1 cellular context compared by ENCODE assay signal in the genomic region with DNA sequence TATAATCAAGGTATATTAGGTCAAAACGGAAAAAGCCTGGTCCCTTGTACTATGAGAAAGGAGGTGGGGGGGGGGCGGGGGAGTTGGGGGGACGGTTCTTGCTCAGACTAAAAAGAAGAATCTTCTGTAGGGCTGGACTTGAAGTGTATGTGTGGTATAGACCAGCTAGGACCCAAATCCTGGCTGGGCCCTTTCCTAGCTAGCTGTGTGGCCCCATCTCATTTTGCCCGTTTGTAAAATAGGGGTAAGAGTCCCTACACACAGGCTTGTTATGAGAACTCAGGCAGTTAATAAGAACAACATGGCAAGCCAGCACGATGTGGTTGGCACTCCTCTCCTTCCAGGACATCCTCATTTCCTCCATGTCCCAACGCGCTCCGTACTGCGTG.
TF ChIP-seq lines count a peak whose summit lies in the region.

No MANE protein-coding gene starts in this region.

TF ChIP-seq in HepG2, 621 proteins besides CTCF, POLR2A, EP300 and RAD21 (continued from another document and continues in another):
- TF ChIP-seq, protein P1, sequence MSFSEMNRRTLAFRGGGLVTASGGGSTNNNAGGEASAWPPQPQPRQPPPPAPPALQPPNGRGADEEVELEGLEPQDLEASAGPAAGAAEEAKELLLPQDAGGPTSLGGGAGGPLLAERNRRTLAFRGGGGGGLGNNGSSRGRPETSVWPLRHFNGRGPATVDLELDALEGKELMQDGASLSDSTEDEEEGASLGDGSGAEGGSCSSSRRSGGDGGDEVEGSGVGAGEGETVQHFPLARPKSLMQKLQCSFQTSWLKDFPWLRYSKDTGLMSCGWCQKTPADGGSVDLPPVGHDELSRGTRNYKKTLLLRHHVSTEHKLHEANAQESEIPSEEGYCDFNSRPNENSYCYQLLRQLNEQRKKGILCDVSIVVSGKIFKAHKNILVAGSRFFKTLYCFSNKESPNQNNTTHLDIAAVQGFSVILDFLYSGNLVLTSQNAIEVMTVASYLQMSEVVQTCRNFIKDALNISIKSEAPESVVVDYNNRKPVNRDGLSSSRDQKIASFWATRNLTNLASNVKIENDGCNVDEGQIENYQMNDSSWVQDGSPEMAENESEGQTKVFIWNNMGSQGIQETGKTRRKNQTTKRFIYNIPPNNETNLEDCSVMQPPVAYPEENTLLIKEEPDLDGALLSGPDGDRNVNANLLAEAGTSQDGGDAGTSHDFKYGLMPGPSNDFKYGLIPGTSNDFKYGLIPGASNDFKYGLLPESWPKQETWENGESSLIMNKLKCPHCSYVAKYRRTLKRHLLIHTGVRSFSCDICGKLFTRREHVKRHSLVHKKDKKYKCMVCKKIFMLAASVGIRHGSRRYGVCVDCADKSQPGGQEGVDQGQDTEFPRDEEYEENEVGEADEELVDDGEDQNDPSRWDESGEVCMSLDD (CRISPR knock-in tag; IDR thresholded peaks at IDR 0.05; ENCODE audit: borderline replicate concordance), result no peak
- TF ChIP-seq ZFP36L2 (CRISPR knock-in tag; IDR thresholded peaks at IDR 0.05) (no peak), PCBP2 (optimal IDR thresholded peaks at IDR 0.05; ENCODE audit: low read depth, low read length, poor library complexity, severe bottlenecking) (peak; percentile 75), YEATS4 (CRISPR knock-in tag; IDR thresholded peaks at IDR 0.05; ENCODE audit: borderline replicate concordance) (0 out of 2 replicates have a peak, but pooled peaks have one; percentile 11), SIN3B (IDR thresholded peaks at IDR 0.05; ENCODE audit: low read length) (no peak), SRF (IDR thresholded peaks at IDR 0.05; ENCODE audit: low read depth, low read length) (no peak), NR2C2 (CRISPR knock-in tag; IDR thresholded peaks at IDR 0.05; ENCODE audit: borderline replicate concordance) (no peak), ZNF234 (CRISPR knock-in tag; conservative IDR thresholded peaks at IDR 0.05) (no peak), ZNF383 (CRISPR knock-in tag; IDR thresholded peaks at IDR 0.05; ENCODE audit: borderline replicate concordance) (no peak), ZNF546 (CRISPR knock-in tag; conservative IDR thresholded peaks at IDR 0.05) (no peak), RFX5 (IDR thresholded peaks at IDR 0.05; ENCODE audit: low read depth, low read length) (no peak), EEA1 (CRISPR knock-in tag; IDR thresholded peaks at IDR 0.05; ENCODE audit: borderline replicate concordance) (no peak), MYNN (CRISPR knock-in tag; IDR thresholded peaks at IDR 0.05; ENCODE audit: low read depth) (no peak), JUND (CRISPR knock-in tag; IDR thresholded peaks at IDR 0.05) (no peak), ARNT (IDR thresholded peaks at IDR 0.05) (no peak), PAX8 (CRISPR knock-in tag; IDR thresholded peaks at IDR 0.05; ENCODE audit: borderline replicate concordance) (no peak), ZBTB1 (CRISPR knock-in tag; IDR thresholded peaks at IDR 0.05; ENCODE audit: borderline replicate concordance) (no peak), MEF2D (CRISPR knock-in tag; IDR thresholded peaks at IDR 0.05) (no peak), ZNF782 (CRISPR knock-in tag; IDR thresholded peaks at IDR 0.05; ENCODE audit: borderline replicate concordance) (no peak), ZNF772 (CRISPR knock-in tag; IDR thresholded peaks at IDR 0.05) (no peak), JUN (CRISPR knock-in tag; IDR thresholded peaks at IDR 0.05) (no peak), ZFP62 (CRISPR knock-in tag; IDR thresholded peaks at IDR 0.05) (no peak), MTF1 (CRISPR knock-in tag; IDR thresholded peaks at IDR 0.05) (no peak), CCDC6 (CRISPR knock-in tag; IDR thresholded peaks at IDR 0.05) (peak; percentile 4; the same call in 1 of the 2 replicates), GATAD2A (CRISPR knock-in tag; IDR thresholded peaks at IDR 0.05) (no peak), ZNF703 (CRISPR knock-in tag; IDR thresholded peaks at IDR 0.05; ENCODE audit: borderline replicate concordance) (no peak), HNRNPK (IDR thresholded peaks at IDR 0.05; ENCODE audit: low read depth, low read length, poor library complexity, severe bottlenecking) (peak; percentile 71), ZNF274 (CRISPR knock-in tag; IDR thresholded peaks at IDR 0.05) (no peak), HOXA9 (CRISPR knock-in tag; IDR thresholded peaks at IDR 0.05; ENCODE audit: borderline replicate concordance) (no peak), ISL2 (CRISPR knock-in tag; IDR thresholded peaks at IDR 0.05) (peak; percentile 14; the same call in 1 of the 2 replicates)
- TF ChIP-seq, protein P2, sequence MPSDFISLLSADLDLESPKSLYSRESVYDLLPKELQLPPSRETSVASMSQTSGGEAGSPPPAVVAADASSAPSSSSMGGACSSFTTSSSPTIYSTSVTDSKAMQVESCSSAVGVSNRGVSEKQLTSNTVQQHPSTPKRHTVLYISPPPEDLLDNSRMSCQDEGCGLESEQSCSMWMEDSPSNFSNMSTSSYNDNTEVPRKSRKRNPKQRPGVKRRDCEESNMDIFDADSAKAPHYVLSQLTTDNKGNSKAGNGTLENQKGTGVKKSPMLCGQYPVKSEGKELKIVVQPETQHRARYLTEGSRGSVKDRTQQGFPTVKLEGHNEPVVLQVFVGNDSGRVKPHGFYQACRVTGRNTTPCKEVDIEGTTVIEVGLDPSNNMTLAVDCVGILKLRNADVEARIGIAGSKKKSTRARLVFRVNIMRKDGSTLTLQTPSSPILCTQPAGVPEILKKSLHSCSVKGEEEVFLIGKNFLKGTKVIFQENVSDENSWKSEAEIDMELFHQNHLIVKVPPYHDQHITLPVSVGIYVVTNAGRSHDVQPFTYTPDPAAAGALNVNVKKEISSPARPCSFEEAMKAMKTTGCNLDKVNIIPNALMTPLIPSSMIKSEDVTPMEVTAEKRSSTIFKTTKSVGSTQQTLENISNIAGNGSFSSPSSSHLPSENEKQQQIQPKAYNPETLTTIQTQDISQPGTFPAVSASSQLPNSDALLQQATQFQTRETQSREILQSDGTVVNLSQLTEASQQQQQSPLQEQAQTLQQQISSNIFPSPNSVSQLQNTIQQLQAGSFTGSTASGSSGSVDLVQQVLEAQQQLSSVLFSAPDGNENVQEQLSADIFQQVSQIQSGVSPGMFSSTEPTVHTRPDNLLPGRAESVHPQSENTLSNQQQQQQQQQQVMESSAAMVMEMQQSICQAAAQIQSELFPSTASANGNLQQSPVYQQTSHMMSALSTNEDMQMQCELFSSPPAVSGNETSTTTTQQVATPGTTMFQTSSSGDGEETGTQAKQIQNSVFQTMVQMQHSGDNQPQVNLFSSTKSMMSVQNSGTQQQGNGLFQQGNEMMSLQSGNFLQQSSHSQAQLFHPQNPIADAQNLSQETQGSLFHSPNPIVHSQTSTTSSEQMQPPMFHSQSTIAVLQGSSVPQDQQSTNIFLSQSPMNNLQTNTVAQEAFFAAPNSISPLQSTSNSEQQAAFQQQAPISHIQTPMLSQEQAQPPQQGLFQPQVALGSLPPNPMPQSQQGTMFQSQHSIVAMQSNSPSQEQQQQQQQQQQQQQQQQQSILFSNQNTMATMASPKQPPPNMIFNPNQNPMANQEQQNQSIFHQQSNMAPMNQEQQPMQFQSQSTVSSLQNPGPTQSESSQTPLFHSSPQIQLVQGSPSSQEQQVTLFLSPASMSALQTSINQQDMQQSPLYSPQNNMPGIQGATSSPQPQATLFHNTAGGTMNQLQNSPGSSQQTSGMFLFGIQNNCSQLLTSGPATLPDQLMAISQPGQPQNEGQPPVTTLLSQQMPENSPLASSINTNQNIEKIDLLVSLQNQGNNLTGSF (CRISPR knock-in tag; IDR thresholded peaks at IDR 0.05), result no peak
- TF ChIP-seq, protein P3, sequence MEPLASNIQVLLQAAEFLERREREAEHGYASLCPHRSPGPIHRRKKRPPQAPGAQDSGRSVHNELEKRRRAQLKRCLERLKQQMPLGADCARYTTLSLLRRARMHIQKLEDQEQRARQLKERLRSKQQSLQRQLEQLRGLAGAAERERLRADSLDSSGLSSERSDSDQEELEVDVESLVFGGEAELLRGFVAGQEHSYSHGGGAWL (CRISPR knock-in tag; IDR thresholded peaks at IDR 0.05), result no peak
- TF ChIP-seq, protein P4, sequence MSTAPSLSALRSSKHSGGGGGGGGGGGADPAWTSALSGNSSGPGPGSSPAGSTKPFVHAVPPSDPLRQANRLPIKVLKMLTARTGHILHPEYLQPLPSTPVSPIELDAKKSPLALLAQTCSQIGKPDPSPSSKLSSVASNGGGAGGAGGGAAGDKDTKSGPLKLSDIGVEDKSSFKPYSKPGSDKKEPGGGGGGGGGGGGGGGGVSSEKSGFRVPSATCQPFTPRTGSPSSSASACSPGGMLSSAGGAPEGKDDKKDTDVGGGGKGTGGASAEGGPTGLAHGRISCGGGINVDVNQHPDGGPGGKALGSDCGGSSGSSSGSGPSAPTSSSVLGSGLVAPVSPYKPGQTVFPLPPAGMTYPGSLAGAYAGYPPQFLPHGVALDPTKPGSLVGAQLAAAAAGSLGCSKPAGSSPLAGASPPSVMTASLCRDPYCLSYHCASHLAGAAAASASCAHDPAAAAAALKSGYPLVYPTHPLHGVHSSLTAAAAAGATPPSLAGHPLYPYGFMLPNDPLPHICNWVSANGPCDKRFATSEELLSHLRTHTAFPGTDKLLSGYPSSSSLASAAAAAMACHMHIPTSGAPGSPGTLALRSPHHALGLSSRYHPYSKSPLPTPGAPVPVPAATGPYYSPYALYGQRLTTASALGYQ (CRISPR knock-in tag; IDR thresholded peaks at IDR 0.05), result 0 out of 2 replicates have a peak, but pooled peaks have one; percentile 60
- TF ChIP-seq, protein P5, sequence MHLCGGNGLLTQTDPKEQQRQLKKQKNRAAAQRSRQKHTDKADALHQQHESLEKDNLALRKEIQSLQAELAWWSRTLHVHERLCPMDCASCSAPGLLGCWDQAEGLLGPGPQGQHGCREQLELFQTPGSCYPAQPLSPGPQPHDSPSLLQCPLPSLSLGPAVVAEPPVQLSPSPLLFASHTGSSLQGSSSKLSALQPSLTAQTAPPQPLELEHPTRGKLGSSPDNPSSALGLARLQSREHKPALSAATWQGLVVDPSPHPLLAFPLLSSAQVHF (CRISPR knock-in tag; IDR thresholded peaks at IDR 0.05), result no peak
- TF ChIP-seq, protein P6, sequence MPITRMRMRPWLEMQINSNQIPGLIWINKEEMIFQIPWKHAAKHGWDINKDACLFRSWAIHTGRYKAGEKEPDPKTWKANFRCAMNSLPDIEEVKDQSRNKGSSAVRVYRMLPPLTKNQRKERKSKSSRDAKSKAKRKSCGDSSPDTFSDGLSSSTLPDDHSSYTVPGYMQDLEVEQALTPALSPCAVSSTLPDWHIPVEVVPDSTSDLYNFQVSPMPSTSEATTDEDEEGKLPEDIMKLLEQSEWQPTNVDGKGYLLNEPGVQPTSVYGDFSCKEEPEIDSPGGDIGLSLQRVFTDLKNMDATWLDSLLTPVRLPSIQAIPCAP (CRISPR knock-in tag; IDR thresholded peaks at IDR 0.05; ENCODE audit: low read depth), result no peak
- TF ChIP-seq, protein P7, sequence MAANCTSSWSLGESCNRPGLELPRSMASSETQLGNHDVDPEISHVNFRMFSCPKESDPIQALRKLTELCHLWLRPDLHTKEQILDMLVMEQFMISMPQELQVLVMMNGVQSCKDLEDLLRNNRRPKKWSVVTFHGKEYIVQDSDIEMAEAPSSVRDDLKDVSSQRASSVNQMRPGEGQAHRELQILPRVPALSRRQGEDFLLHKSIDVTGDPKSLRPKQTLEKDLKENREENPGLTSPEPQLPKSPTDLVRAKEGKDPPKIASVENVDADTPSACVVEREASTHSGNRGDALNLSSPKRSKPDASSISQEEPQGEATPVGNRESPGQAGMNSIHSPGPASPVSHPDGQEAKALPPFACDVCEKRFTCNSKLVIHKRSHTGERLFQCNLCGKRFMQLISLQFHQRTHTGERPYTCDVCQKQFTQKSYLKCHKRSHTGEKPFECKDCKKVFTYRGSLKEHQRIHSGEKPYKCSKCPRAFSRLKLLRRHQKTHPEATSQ (CRISPR knock-in tag; IDR thresholded peaks at IDR 0.05; ENCODE audit: borderline replicate concordance), result no peak
- TF ChIP-seq, protein P8, sequence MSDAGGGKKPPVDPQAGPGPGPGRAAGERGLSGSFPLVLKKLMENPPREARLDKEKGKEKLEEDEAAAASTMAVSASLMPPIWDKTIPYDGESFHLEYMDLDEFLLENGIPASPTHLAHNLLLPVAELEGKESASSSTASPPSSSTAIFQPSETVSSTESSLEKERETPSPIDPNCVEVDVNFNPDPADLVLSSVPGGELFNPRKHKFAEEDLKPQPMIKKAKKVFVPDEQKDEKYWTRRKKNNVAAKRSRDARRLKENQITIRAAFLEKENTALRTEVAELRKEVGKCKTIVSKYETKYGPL (CRISPR knock-in tag; IDR thresholded peaks at IDR 0.05), result no peak
- TF ChIP-seq, protein P9, sequence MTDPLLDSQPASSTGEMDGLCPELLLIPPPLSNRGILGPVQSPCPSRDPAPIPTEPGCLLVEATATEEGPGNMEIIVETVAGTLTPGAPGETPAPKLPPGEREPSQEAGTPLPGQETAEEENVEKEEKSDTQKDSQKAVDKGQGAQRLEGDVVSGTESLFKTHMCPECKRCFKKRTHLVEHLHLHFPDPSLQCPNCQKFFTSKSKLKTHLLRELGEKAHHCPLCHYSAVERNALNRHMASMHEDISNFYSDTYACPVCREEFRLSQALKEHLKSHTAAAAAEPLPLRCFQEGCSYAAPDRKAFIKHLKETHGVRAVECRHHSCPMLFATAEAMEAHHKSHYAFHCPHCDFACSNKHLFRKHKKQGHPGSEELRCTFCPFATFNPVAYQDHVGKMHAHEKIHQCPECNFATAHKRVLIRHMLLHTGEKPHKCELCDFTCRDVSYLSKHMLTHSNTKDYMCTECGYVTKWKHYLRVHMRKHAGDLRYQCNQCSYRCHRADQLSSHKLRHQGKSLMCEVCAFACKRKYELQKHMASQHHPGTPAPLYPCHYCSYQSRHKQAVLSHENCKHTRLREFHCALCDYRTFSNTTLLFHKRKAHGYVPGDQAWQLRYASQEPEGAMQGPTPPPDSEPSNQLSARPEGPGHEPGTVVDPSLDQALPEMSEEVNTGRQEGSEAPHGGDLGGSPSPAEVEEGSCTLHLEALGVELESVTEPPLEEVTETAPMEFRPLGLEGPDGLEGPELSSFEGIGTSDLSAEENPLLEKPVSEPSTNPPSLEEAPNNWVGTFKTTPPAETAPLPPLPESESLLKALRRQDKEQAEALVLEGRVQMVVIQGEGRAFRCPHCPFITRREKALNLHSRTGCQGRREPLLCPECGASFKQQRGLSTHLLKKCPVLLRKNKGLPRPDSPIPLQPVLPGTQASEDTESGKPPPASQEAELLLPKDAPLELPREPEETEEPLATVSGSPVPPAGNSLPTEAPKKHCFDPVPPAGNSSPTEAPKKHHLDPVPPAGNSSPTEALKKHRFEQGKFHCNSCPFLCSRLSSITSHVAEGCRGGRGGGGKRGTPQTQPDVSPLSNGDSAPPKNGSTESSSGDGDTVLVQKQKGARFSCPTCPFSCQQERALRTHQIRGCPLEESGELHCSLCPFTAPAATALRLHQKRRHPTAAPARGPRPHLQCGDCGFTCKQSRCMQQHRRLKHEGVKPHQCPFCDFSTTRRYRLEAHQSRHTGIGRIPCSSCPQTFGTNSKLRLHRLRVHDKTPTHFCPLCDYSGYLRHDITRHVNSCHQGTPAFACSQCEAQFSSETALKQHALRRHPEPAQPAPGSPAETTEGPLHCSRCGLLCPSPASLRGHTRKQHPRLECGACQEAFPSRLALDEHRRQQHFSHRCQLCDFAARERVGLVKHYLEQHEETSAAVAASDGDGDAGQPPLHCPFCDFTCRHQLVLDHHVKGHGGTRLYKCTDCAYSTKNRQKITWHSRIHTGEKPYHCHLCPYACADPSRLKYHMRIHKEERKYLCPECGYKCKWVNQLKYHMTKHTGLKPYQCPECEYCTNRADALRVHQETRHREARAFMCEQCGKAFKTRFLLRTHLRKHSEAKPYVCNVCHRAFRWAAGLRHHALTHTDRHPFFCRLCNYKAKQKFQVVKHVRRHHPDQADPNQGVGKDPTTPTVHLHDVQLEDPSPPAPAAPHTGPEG (CRISPR knock-in tag; IDR thresholded peaks at IDR 0.05), result 0 out of 2 replicates have a peak, but pooled peaks have one; percentile 15
